31 cellular contexts compared by ENCODE assay signal in the genomic region with DNA sequence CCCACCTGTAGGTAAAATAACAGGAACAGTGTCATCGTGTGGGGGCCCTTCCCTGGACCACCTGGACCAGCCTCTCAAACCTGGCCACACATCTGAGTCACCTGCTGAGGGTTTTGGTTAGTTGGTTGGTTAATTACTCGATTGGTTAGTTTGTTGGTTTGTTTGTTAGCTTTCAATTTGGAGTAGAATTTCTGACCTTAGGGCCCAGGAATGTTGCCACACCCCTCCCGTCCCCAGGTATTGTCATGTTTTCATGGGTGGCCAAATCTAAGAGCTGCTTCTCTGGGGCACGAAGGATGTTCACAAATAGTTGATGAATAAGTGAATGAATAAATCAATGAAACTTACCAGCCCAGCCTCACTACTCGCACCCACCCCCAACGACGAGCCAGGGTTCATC. TPM values are rescaled to one million over a fixed set of nuclear protein-coding genes. Genes with fewer than 3 reads are reported as not detected.
"Had no signal": no experiment of that assay in that cellular context is flagged by ENCODE, and none has a peak within 500 bp of the region (broad histone marks: within the 10 kb centered on the region; RNA-seq: fewer than 3 reads in every experiment).

No MANE protein-coding gene starts in this region.

- H3K27ac Mint-ChIP-seq: activated T-helper 17 cell treated with anti-CD3 and anti-CD28 coated beads, Interleukin-2, amount 50 U/mL, for 72 hours; dendritic cell treated with granulocyte-macrophage colony-stimulating factor and Interleukin-4, amounts not matched to agents 40 ng/mL and 50 ng/mL, for 4 days; stimulated activated memory B cell treated with anti-CD40 and anti-IgM and Interleukin-4, amounts not matched to agents 10 μg/mL and 1 μg/mL and 100 μg/mL, for 72 hours; stimulated activated naive CD8-positive, alpha-beta T cell treated with anti-CD3 and anti-CD28 coated beads, Interleukin-15, amount 100 ng/mL, for 72 hours had no signal

- H3K36me3 ChIP-seq: right atrium auricular region, thyroid gland, upper lobe of left lung, vagina had no signal

- H3K4me1 ChIP-seq: parathyroid adenoma, thyroid gland, vagina had no signal

- H3K9ac ChIP-seq: parathyroid adenoma had no signal

- H2AFZ ChIP-seq: parathyroid adenoma had no signal

- H3K4me3 Mint-ChIP-seq: activated T-helper 17 cell treated with anti-CD3 and anti-CD28 coated beads, Interleukin-2, amount 50 U/mL, for 72 hours; dendritic cell treated with granulocyte-macrophage colony-stimulating factor and Interleukin-4, amounts not matched to agents 40 ng/mL and 50 ng/mL, for 4 days; stimulated activated memory B cell treated with anti-CD40 and anti-IgM and Interleukin-4, amounts not matched to agents 10 μg/mL and 1 μg/mL and 100 μg/mL, for 72 hours; stimulated activated naive CD8-positive, alpha-beta T cell treated with anti-CD3 and anti-CD28 coated beads, Interleukin-15, amount 100 ng/mL, for 72 hours had no signal

- H3K4me2 ChIP-seq: smooth muscle cell had no signal

- H3K27ac ChIP-seq: parathyroid adenoma, thyroid gland, upper lobe of left lung, vagina, VCaP had no signal

- H3K79me2 ChIP-seq: parathyroid adenoma had no signal

- H3K4me1 Mint-ChIP-seq: activated T-helper 17 cell treated with anti-CD3 and anti-CD28 coated beads, Interleukin-2, amount 50 U/mL, for 72 hours had no signal

- DNase-seq: activated CD4-positive, alpha-beta T cell treated with anti-CD3 and anti-CD28 coated beads for 48 hours; activated CD4-positive, alpha-beta T cell treated with anti-CD3 and anti-CD28 coated beads, Interleukin-2, amount 50 U/mL, for 48 hours; activated CD8-positive, alpha-beta memory T cell treated with anti-CD3 and anti-CD28 coated beads for 24 hours; activated gamma-delta T cell treated with Interleukin-2 at 50 U/mL for 16 hours; activated naive CD4-positive, alpha-beta T cell treated with anti-CD3 and anti-CD28 coated beads, Interleukin-2, amount 50 U/mL, for 16 hours; activated T-cell treated with anti-CD3 and anti-CD28 coated beads, Interleukin-2, amount 50 U/mL, for 1 hour; amniotic stem cell; central memory CD4-positive, alpha-beta T cell; effector CD4-positive, alpha-beta T cell; head of caudate nucleus; hippocampal formation; left cardiac atrium; left ventricle myocardium superior; occipital lobe; stimulated activated CD4-positive, alpha-beta T cell treated with anti-CD3 and anti-CD28 coated beads, Interleukin-1b, Interleukin-23, amount 100 ng/mL, for 48 hours; stimulated activated CD4-positive, alpha-beta T cell treated with anti-CD3 and anti-CD28 coated beads, Interleukin-4, amount 100 ng/mL, for 4 hours; stimulated activated CD8-positive, alpha-beta memory T cell treated with anti-CD3 and anti-CD28 coated beads, Interleukin-4, amount 100 ng/mL, for 48 hours; stimulated activated naive CD8-positive, alpha-beta T cell treated with anti-CD3 and anti-CD28 coated beads, Interleukin-15, amount 100 ng/mL, for 72 hours; T-helper 9 cell; thyroid gland had no signal

- H3K4me3 ChIP-seq: right atrium auricular region, smooth muscle cell, thyroid gland, upper lobe of left lung, vagina had no signal

- H3K27me3 ChIP-seq: right atrium auricular region, thyroid gland, vagina had no signal

- H3K9me3 ChIP-seq: right atrium auricular region, thyroid gland, upper lobe of left lung, vagina had no signal

- H3K36me3 Mint-ChIP-seq: stimulated activated memory B cell treated with anti-CD40 and anti-IgM and Interleukin-4, amounts not matched to agents 10 μg/mL and 1 μg/mL and 100 μg/mL, for 72 hours had no signal

- H3K9me3 Mint-ChIP-seq: activated T-helper 17 cell treated with anti-CD3 and anti-CD28 coated beads, Interleukin-2, amount 50 U/mL, for 72 hours; dendritic cell treated with granulocyte-macrophage colony-stimulating factor and Interleukin-4, amounts not matched to agents 40 ng/mL and 50 ng/mL, for 4 days; stimulated activated memory B cell treated with anti-CD40 and anti-IgM and Interleukin-4, amounts not matched to agents 10 μg/mL and 1 μg/mL and 100 μg/mL, for 72 hours; stimulated activated naive CD8-positive, alpha-beta T cell treated with anti-CD3 and anti-CD28 coated beads, Interleukin-15, amount 100 ng/mL, for 72 hours had no signal

- ATAC-seq: activated CD4-positive, CD25-positive, alpha-beta regulatory T cell treated with anti-CD3 and anti-CD28 coated beads, Interleukin-2, amount 50 U/mL, for 24 hours; activated T-helper 17 cell treated with anti-CD3 and anti-CD28 coated beads, Interleukin-2, amount 50 U/mL, for 72 hours; left cardiac atrium; left ventricle myocardium superior; stimulated activated memory B cell treated with anti-CD40 and anti-IgM and Interleukin-4, amounts not matched to agents 10 μg/mL and 1 μg/mL and 100 μg/mL, for 72 hours; stimulated activated naive CD8-positive, alpha-beta T cell treated with anti-CD3 and anti-CD28 coated beads, Interleukin-15, amount 100 ng/mL, for 72 hours had no signal

RNA-seq across cellular contexts. Expression of a gene that starts 21.9 kb away (rescaled TPM):
- total RNA-seq: epithelial cell of proximal tubule had no signal
